8 cellular contexts compared by ENCODE assay signal in the genomic region with DNA sequence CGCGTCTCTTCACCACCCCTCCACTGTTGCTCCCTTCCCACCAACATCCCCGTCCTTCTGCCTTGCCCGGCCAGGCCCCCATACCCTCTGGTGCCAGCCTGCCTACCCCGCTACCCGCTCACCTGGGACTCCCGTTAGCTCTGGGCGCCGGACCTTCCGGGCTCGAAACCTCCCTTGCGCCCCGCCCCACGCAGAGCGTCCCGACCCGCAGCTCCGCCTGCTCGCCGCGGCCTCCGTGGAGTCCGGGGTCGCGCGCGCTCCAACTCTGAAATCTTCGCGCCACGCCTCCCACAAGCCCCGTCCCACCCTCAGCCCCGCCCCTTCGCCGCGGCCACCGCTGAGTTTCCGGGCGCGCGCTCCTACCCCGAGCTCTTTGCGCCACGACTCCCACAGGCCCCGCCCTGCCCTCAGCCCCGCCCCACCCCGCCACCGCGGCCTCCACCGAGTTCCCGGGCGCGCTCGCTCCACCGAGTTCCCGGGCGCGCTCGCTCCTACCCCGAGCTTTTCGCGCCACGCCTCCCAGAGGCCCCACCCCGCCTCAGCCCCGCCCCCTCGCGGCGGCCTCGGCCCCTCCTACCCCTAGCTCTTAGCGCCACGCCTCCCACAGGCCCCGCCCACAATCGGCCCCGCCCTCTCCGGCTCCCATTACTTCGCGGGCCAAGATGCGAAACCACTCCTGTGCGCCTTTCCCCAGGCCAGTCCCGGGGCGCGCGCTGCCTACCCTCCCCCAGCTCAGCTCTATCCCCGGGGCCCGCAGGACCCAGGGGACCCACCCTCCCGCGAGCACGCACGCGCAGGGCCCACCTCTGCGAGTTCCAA. TPM values are rescaled to one million over a fixed set of nuclear protein-coding genes. Genes with fewer than 3 reads are reported as not detected.
DNase-seq lines count a peak whose midpoint lies in the region; ATAC-seq, FAIRE-seq and TF ChIP-seq lines count a peak whose summit lies in the region.

A gene (minus strand): TSS at position 267 of the 819 bp plus-strand sequence. CDS start 5,617 bp downstream, outside the sequence.

- 0 to 1% (median 1%) methylated on average over 61 to 90 of the region's 90 CpGs for WGBS in small intestine, 3 donors

- POLR2A ChIA-PET in AG04449 (lab: Yijun Ruan, JAX), result interaction anchor here (0.5 to 1.7 kb wide), 6 partner anchors 11 to 107 kb away, joined by 3 to 6 read pairs (median 4); a partner anchor contains a TSS

- H3K27ac ChIP-seq in WERI-Rb-1, result peak within 1 kb of the TSS; percentile 94
- H3K27ac ChIP-seq in breast epithelium, result peak within 1 kb of the TSS; percentile 83 to 93
- H3K27ac ChIP-seq in small intestine (ENCODE audit: low read depth in 1 of 2, low read length in 1 of 2), result peak within 1 kb of the TSS; percentile 78 to 93

- H3K4me1 ChIP-seq in breast epithelium, result no peaks in the 10 kb centered on the region
- peaks cover 4 to 12% of the 10 kb centered on the region in 2 donors for H3K4me1 ChIP-seq in small intestine (ENCODE audit: control insufficient read depth in 2 of 2, insufficient read depth in 1 of 2, low read depth in 1 of 2, low read length in 1 of 2)

- H3K9me3 ChIP-seq in WERI-Rb-1 (ENCODE audit: severe bottlenecking), result no peaks in the 10 kb centered on the region
- no peaks in the 10 kb centered on the region for H3K9me3 ChIP-seq in breast epithelium
- no peaks in the 10 kb centered on the region for H3K9me3 ChIP-seq in small intestine (ENCODE audit: control insufficient read depth, low read depth)

- no peak for TF ChIP-seq CTCF in AG04449 (IDR thresholded peaks at IDR 0.05; ENCODE audit: insufficient read depth, low read length, missing control alignments)
- TF ChIP-seq CTCF in WERI-Rb-1 (IDR thresholded peaks at IDR 0.05; ENCODE audit: low read depth, low read length), result no peak
- TF ChIP-seq CTCF in breast epithelium (IDR thresholded peaks at IDR 0.05), result no peak

- intact Hi-C loops in breast epithelium (cut with DNase I; ENCODE audit: low total_unique reads), result loop anchor here (2.0 kb wide), 1 partner anchor 57 kb away; a partner anchor contains a TSS

- CTCF ChIA-PET in AG04449 (lab: Yijun Ruan, JAX), result interaction anchor here (0.6 to 8.8 kb wide), 13 partner anchors 8 to 489 kb away, joined by 3 to 83 read pairs (median 4); no protein-coding TSS in a partner anchor

- TF ChIP-seq POLR2A in breast epithelium (IDR thresholded peaks at IDR 0.05), result peak; percentile 38

- H3K36me3 ChIP-seq in WERI-Rb-1 (peaks cover 21% of the 10 kb centered on the region), breast epithelium (no peaks in the 10 kb centered on the region), small intestine (ENCODE audit: control insufficient read depth in 2 of 2, insufficient read depth in 2 of 2, low read length in 2 of 2) (no peaks in the 10 kb centered on the region)

- H3K4me3 ChIP-seq in AG04449 (ENCODE audit: low read depth, low read length), result peak within 1 kb of the TSS; percentile 97
- peak within 1 kb of the TSS; percentile 82 for H3K4me3 ChIP-seq in WERI-Rb-1 (ENCODE audit: low read depth, low read length)
- H3K4me3 ChIP-seq in breast epithelium, result peak within 1 kb of the TSS; percentile 65 to 78 (median 68)
- H3K4me3 ChIP-seq in small intestine (ENCODE audit: low read depth in 1 of 2, low read length in 2 of 2), result peak within 1 kb of the TSS; percentile 67 to 82

- FAIRE-seq in small intestine (lab: Jason Lieb, UNC), result no peak

- DNase-seq in AG04449 (ENCODE audit: low read depth, low spot score), result peak; percentile 74
- peak; percentile 95 for DNase-seq in NCI-H2196 (lab: John Stamatoyannopoulos, UW; ENCODE audit: unreplicated experiment)
- DNase-seq in WERI-Rb-1, result peak; percentile 96
- peak; percentile 96 to 99 for DNase-seq in breast epithelium (ENCODE audit: low spot score in 2 of 2)
- peak; percentile 95 for DNase-seq in iPS-NIHi11 (ENCODE audit: low spot score)
- DNase-seq in small intestine, result peak; percentile 96

- ATAC-seq in GM18873 (IDR thresholded peaks at IDR 0.05; ENCODE audit: low FRiP score, unreplicated experiment) (peak; percentile 64), HG03135 (IDR thresholded peaks at IDR 0.05; ENCODE audit: unreplicated experiment) (peak; percentile 66)

- no peaks in the 10 kb centered on the region for H3K27me3 ChIP-seq in WERI-Rb-1 (ENCODE audit: insufficient read depth, low read depth, severe bottlenecking)
- no peaks in the 10 kb centered on the region for H3K27me3 ChIP-seq in breast epithelium
- no peaks in the 10 kb centered on the region for H3K27me3 ChIP-seq in small intestine (ENCODE audit: control insufficient read depth in 2 of 2, insufficient read depth in 2 of 2, low read length in 2 of 2)

RNA-seq across cellular contexts. Expression of the gene that starts here (rescaled TPM):
- 10 to 100 TPM; 20.8 to 27.7 (median 23.3) TPM for total RNA-seq in breast epithelium
- polyA plus RNA-seq in small intestine, result 10 to 100 TPM; 18.0 to 21.7 (median 18.9) TPM

Comparison
In these comparisons a context has a peak if more than half of its experiments do, and no peak if none do; other contexts are left out.
1. Peak in every context shown above with its lines: DNase-seq, ATAC-seq, H3K4me3 ChIP-seq and H3K27ac ChIP-seq.